Comparison of ENCODE assay signal across 22 cellular contexts in the genomic region with DNA sequence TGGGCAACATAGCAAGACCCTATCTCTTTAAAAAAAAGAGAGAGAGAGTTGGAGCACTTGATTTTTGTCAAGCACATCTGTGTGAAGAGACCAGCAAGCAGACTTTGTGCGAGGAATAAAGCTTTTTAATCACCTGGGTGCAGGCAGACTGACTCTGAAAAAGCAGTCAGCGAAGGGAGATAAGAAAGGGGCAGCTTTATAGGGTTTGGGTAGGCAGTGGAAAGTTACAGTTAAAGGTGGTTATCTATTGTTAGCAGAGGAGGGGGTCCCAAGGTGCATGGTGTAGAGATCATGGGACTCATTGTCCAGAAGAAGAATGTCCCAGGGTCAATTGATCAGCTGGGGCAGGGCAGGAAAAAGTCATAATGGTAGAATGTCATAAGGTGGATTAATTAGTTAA. TPM values are rescaled to one million over a fixed set of nuclear protein-coding genes. Genes with fewer than 3 reads are reported as not detected.
"Had no signal": no experiment of that assay in that cellular context is flagged by ENCODE, and none has a peak within 500 bp of the region (broad histone marks: within the 10 kb centered on the region; RNA-seq: fewer than 3 reads in every experiment).

No MANE protein-coding gene starts in this region.

- H3K27ac Mint-ChIP-seq: mesothelial cell of epicardium; naive thymus-derived CD4-positive, alpha-beta T cell; nephron; neural progenitor cell; stimulated activated memory B cell treated with anti-CD40 and anti-IgM and Interleukin-4, amounts not matched to agents 10 μg/mL and 1 μg/mL and 100 μg/mL, for 72 hours; type B pancreatic cell had no signal

- H3K4me1 Mint-ChIP-seq: mesothelial cell of epicardium; nephron; stimulated activated memory B cell treated with anti-CD40 and anti-IgM and Interleukin-4, amounts not matched to agents 10 μg/mL and 1 μg/mL and 100 μg/mL, for 72 hours had no signal

- H3K36me3 Mint-ChIP-seq: neural progenitor cell, type B pancreatic cell had no signal

- H3K4me3 ChIP-seq: left lung, neural progenitor cell, psoas muscle, sigmoid colon, testis, tibial artery had no signal

- H2AFZ ChIP-seq: neural progenitor cell had no signal

- H3K9ac ChIP-seq: neural progenitor cell had no signal

- H3K27ac ChIP-seq: left lung, neural progenitor cell, psoas muscle, sigmoid colon, testis, tibial artery had no signal

- FAIRE-seq: frontal cortex had no signal

- H3K9me3 ChIP-seq: psoas muscle, testis had no signal

- H3K27me3 ChIP-seq: left lung, neural progenitor cell, sigmoid colon, testis had no signal

- H3K4me2 ChIP-seq: neural progenitor cell had no signal

- DNase-seq: cortex of kidney; head of caudate nucleus; left cardiac atrium; left lung; mesenchymal stem cell; naive thymus-derived CD4-positive, alpha-beta T cell; nucleus accumbens; psoas muscle; right cardiac atrium; sigmoid colon; stimulated activated CD4-positive, alpha-beta T cell treated with anti-CD3 and anti-CD28 coated beads, Interleukin-2, amount 100 ng/mL, for 24 hours; stimulated activated CD4-positive, alpha-beta T cell treated with anti-CD3 and anti-CD28 coated beads, Interleukin-4, amount 100 ng/mL, for 24 hours; stimulated activated naive CD8-positive, alpha-beta T cell treated with anti-CD3 and anti-CD28 coated beads, Interleukin-15, Interleukin-2, amounts not matched to agents 100 U/mL and 50 U/mL, for 24 hours; substantia nigra; testis; tibial artery had no signal

- H3K4me1 ChIP-seq: left lung, neural progenitor cell, psoas muscle, sigmoid colon, testis, tibial artery had no signal

- H3K27me3 Mint-ChIP-seq: type B pancreatic cell had no signal

- H3K4me3 Mint-ChIP-seq: mesothelial cell of epicardium; naive thymus-derived CD4-positive, alpha-beta T cell; nephron; neural progenitor cell; stimulated activated memory B cell treated with anti-CD40 and anti-IgM and Interleukin-4, amounts not matched to agents 10 μg/mL and 1 μg/mL and 100 μg/mL, for 72 hours; type B pancreatic cell had no signal

- H3K36me3 ChIP-seq: left lung, neural progenitor cell, sigmoid colon, tibial artery had no signal

RNA-seq across cellular contexts. Expression of a gene that starts 34.4 kb away (rescaled TPM):
- polyA plus RNA-seq: naive thymus-derived CD4-positive, alpha-beta T cell had no signal
